In the genomic region with DNA sequence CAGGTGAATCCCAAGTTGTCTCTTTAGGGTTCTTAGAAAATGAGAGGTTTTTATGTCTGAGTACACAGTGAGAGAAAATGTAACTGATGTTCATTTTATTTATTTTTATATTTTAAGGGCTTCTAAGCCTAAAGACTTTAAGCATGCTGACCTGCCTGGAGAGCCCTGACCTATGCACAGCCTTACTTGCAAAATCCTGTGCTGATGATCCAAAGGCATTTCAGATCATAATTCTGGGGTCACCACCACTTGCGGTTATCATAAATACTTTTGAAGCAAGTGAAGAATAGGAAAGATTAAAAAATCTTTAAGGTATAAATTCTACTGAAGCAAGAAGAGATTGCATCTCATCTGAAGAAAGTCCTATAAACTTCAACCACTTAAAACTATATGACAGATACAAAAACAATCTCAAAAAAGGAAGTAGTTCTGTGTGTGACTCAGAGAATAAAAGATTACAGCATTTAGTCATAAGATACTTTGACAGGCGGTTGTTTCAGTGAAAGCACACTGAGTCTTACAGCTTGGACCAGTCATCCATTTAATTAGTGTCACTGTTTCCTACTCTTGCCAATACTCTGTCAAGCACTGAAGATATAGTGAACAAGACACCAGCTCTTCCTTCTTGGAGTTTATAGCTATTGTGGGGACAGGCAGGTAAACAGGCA, we compare ENCODE assay signal across 10 cellular contexts.
DNase-seq lines count a peak whose midpoint lies in the region; ATAC-seq lines count a peak whose summit lies in the region.
"Had no signal": no experiment of that assay in that cellular context is flagged by ENCODE, and none has a peak within 500 bp of the region (broad histone marks: within the 10 kb centered on the region; RNA-seq: fewer than 3 reads in every experiment).

No MANE protein-coding gene starts in this region.

- H3K4me3 Mint-ChIP-seq in activated naive CD8-positive, alpha-beta T cell = no peak overlapping the region
- no peak overlapping the region for H3K4me3 Mint-ChIP-seq in activated naive CD8-positive, alpha-beta T cell treated with anti-CD3 and anti-CD28 coated beads for 36 hours
- H3K4me3 Mint-ChIP-seq: CD8-positive, alpha-beta memory T cell had no signal

- no peaks in the 10 kb centered on the region for H3K36me3 Mint-ChIP-seq in activated naive CD8-positive, alpha-beta T cell
- no peaks in the 10 kb centered on the region for H3K36me3 Mint-ChIP-seq in activated naive CD8-positive, alpha-beta T cell treated with anti-CD3 and anti-CD28 coated beads for 36 hours
- H3K36me3 Mint-ChIP-seq: CD8-positive, alpha-beta memory T cell had no signal

- H3K4me1 Mint-ChIP-seq in activated naive CD8-positive, alpha-beta T cell (ENCODE audit: low read depth) = peaks cover 8% of the 10 kb centered on the region
- H3K4me1 Mint-ChIP-seq in activated naive CD8-positive, alpha-beta T cell treated with anti-CD3 and anti-CD28 coated beads for 36 hours = peaks cover 7% of the 10 kb centered on the region
- H3K4me1 Mint-ChIP-seq: CD8-positive, alpha-beta memory T cell had no signal

- no peak for ATAC-seq in HG03135 (IDR thresholded peaks at IDR 0.05; ENCODE audit: unreplicated experiment)

- H3K27ac Mint-ChIP-seq in activated naive CD8-positive, alpha-beta T cell = peak overlapping the region; percentile 51
- H3K27ac Mint-ChIP-seq in activated naive CD8-positive, alpha-beta T cell treated with anti-CD3 and anti-CD28 coated beads for 36 hours = no peak overlapping the region

- H3K27me3 Mint-ChIP-seq in activated naive CD8-positive, alpha-beta T cell = no peaks in the 10 kb centered on the region
- no peaks in the 10 kb centered on the region for H3K27me3 Mint-ChIP-seq in activated naive CD8-positive, alpha-beta T cell treated with anti-CD3 and anti-CD28 coated beads for 36 hours

- H3K9me3 Mint-ChIP-seq in activated naive CD8-positive, alpha-beta T cell (ENCODE audit: low read depth) = no peaks in the 10 kb centered on the region
- no peaks in the 10 kb centered on the region for H3K9me3 Mint-ChIP-seq in activated naive CD8-positive, alpha-beta T cell treated with anti-CD3 and anti-CD28 coated beads for 36 hours

- DNase-seq in activated naive CD8-positive, alpha-beta T cell treated with anti-CD3 and anti-CD28 coated beads for 36 hours = no peak
- DNase-seq in SW480 (ENCODE audit: low spot score) (peak; percentile 2), glomerular endothelial cell (ENCODE audit: extremely low read depth, low read depth, low spot score) (peak; percentile 22), DMS 273 (lab: John Stamatoyannopoulos, UW; ENCODE audit: unreplicated experiment) (no peak), NCI-H748 (lab: John Stamatoyannopoulos, UW; ENCODE audit: unreplicated experiment) (no peak), D341Med (ENCODE audit: low spot score) (no peak)
- DNase-seq: CD8-positive, alpha-beta memory T cell; NCI-H2171 had no signal

Comparison
In these comparisons a context has a peak if more than half of its experiments do, and no peak if none do; other contexts are left out.
1. DNase-seq: peak in SW480 (single experiment) and glomerular endothelial cell (single experiment); none in activated naive CD8-positive, alpha-beta T cell treated with anti-CD3 and anti-CD28 coated beads for 36 hours (single experiment), DMS 273 (single experiment), NCI-H748 (single experiment) and D341Med (single experiment).